ENCODE assay signal across 8 cellular contexts in the genomic region with DNA sequence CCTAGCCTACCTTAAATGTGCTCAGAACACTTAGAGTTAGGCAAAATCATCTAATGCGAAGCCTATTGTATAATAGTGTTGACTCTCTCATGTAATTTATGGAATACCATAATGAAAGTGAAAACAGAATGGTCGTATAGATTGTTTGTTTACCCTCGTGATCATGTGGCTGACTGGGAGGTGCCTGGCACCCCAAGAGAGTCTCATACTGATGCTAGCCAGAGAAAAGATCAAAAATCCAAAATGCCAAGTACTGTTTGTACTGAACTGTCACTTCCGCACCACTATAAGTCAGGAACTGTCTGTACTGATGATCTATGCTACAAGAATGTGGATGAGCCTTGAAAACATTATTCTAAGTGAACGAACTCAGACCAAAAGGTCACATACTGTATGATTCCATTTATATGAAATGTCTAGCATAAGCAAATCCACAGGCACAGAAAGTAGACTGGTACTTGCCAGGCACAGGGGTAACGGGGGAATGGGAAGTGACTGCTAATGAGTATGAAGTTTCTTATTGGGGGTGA. TPM values are rescaled to one million over a fixed set of nuclear protein-coding genes. Genes with fewer than 3 reads are reported as not detected.
DNase-seq lines count a peak whose midpoint lies in the region; ATAC-seq and TF ChIP-seq lines count a peak whose summit lies in the region.

No MANE protein-coding gene starts in this region.

- peaks cover 8% of the 10 kb centered on the region for H3K27me3 Mint-ChIP-seq in GM23338 (ENCODE audit: insufficient read depth, low read depth, poor library complexity)

- H3K27ac Mint-ChIP-seq in GM23338, result peak overlapping the region; percentile 4; the same call in 1 of the 2 replicates

- no peak overlapping the region for H3K4me3 ChIP-seq in GM23338
- peak overlapping the region in 1 of 2 experiments; percentile 24; a peak in 1 of 4 replicates for H3K4me3 ChIP-seq in SK-N-SH (ENCODE audit: low read depth in 2 of 2, low read length in 1 of 2)
- peak overlapping the region; percentile 3 to 20 (median 15) for H3K4me3 ChIP-seq in esophagus muscularis mucosa
- H3K4me3 ChIP-seq in neutrophil (ENCODE audit: low read depth in 1 of 2, low read length in 1 of 2), result peak overlapping the region in 1 of 2 experiments; percentile 7

- ATAC-seq in GM23338 (no peak), HG03439 (IDR thresholded peaks at IDR 0.05; ENCODE audit: unreplicated experiment) (no peak), HG02884 (IDR thresholded peaks at IDR 0.05; ENCODE audit: unreplicated experiment) (no peak)

- peak overlapping the region; percentile 40; the same call in 1 of the 2 replicates for H3K9ac ChIP-seq in SK-N-SH

- H3K27ac ChIP-seq in GM23338 (ENCODE audit: low read depth) (no peak overlapping the region), SK-N-SH (ENCODE audit: low read depth in 2 of 2, low read length in 1 of 2) (peak overlapping the region; percentile 50 to 91; a peak in 3 of 4 replicates), esophagus muscularis mucosa (replicated peaks in 1 of 4) (peak overlapping the region; percentile 92 to 99 (median 95)), neutrophil (peak overlapping the region; percentile 79)

- no peaks in the 10 kb centered on the region for H3K27me3 ChIP-seq in GM23338 (ENCODE audit: insufficient read depth)
- no peaks in the 10 kb centered on the region for H3K27me3 ChIP-seq in SK-N-SH (ENCODE audit: insufficient read depth)
- H3K27me3 ChIP-seq in esophagus muscularis mucosa, result no peaks in the 10 kb centered on the region
- H3K27me3 ChIP-seq in neutrophil, result no peaks in the 10 kb centered on the region

- no peaks in the 10 kb centered on the region for H3K9me3 Mint-ChIP-seq in GM23338

- H3K36me3 Mint-ChIP-seq in GM23338 (ENCODE audit: low read depth), result peaks cover 63% of the 10 kb centered on the region

- H3K4me1 Mint-ChIP-seq in GM23338, result peaks cover 73% of the 10 kb centered on the region

- H4K20me1 ChIP-seq in GM23338 (replicated peaks; ENCODE audit: insufficient read depth) (peaks cover 57% of the 10 kb centered on the region), SK-N-SH (ENCODE audit: insufficient read depth) (no peaks in the 10 kb centered on the region; the same call in 1 of the 2 replicates)

- no peaks in the 10 kb centered on the region for H3K9me3 ChIP-seq in SK-N-SH
- no peaks in the 10 kb centered on the region for H3K9me3 ChIP-seq in esophagus muscularis mucosa
- H3K9me3 ChIP-seq in neutrophil, result no peaks in the 10 kb centered on the region

- H3F3A ChIP-seq in GM23338 (replicated peaks; ENCODE audit: low read depth) (peaks cover 38% of the 10 kb centered on the region), SK-N-SH (replicated peaks; ENCODE audit: insufficient read depth) (peaks cover 45% of the 10 kb centered on the region)

- peaks cover 11% of the 10 kb centered on the region for H3K36me3 ChIP-seq in GM23338 (ENCODE audit: insufficient read depth)
- peaks cover 0 to 22% of the 10 kb centered on the region in 2 experiments for H3K36me3 ChIP-seq in SK-N-SH (replicated peaks in 1 of 2; ENCODE audit: control insufficient read depth in 1 of 2, insufficient read depth in 2 of 2, low read length in 1 of 2)
- peaks cover 0 to 15% (median 0%) of the 10 kb centered on the region in 4 donors for H3K36me3 ChIP-seq in esophagus muscularis mucosa
- H3K36me3 ChIP-seq in neutrophil, result peaks cover 14% of the 10 kb centered on the region

- TF ChIP-seq CTCF in GM23338 (conservative IDR thresholded peaks at IDR 0.05; ENCODE audit: low read depth in 2 of 2) (no peak), SK-N-SH (IDR thresholded peaks at IDR 0.05) (no peak), esophagus muscularis mucosa (IDR thresholded peaks at IDR 0.05) (no peak), neutrophil (IDR thresholded peaks at IDR 0.05) (no peak)

- POLR2A ChIA-PET in SK-N-SH (lab: Yijun Ruan, JAX), result interaction anchor here (0.7 kb wide), 1 partner anchor 22 kb away, joined by 3 read pairs; a partner anchor contains a TSS

- CTCF ChIA-PET in SK-N-SH (lab: Yijun Ruan, JAX), result interaction anchor here (0.9 to 1.1 kb wide), 3 partner anchors 50 to 128 kb away, joined by 3 to 4 read pairs (median 3); no protein-coding TSS in a partner anchor

- H3K4me3 Mint-ChIP-seq in GM23338, result no peak overlapping the region

- no peak for TF ChIP-seq POLR2A in esophagus muscularis mucosa (IDR thresholded peaks at IDR 0.05; ENCODE audit: low read depth)

- H3K4me1 ChIP-seq in GM23338 (ENCODE audit: insufficient read depth) (peaks cover 73% of the 10 kb centered on the region), SK-N-SH (ENCODE audit: control insufficient read depth in 1 of 2, insufficient read depth in 2 of 2, low read depth in 1 of 2, low read length in 1 of 2) (peaks cover 23 to 30% of the 10 kb centered on the region in 2 experiments; a peak in 3 of 4 replicates), esophagus muscularis mucosa (peaks cover 93 to 100% (median 99%) of the 10 kb centered on the region in 4 donors), neutrophil (ENCODE audit: control insufficient read depth in 1 of 2, insufficient read depth in 1 of 2, low read depth in 1 of 2, low read length in 1 of 2) (peaks cover 4% of the 10 kb centered on the region in 2 experiments)

- no peak for TF ChIP-seq RAD21 in SK-N-SH (IDR thresholded peaks at IDR 0.05; ENCODE audit: low read length)

- 13% methylated on average over 6 of the region's 6 CpGs for WGBS in SK-N-SH (ENCODE audit: low lambda C conversion rate)
- 21% methylated on average over 6 of the region's 6 CpGs for WGBS in esophagus muscularis mucosa

- H3K79me2 ChIP-seq in GM23338 (replicated peaks; ENCODE audit: insufficient read depth) (peaks cover 100% of the 10 kb centered on the region), SK-N-SH (ENCODE audit: insufficient read depth) (peaks cover 91% of the 10 kb centered on the region)

- H2AFZ ChIP-seq in GM23338 (no peak overlapping the region), SK-N-SH (ENCODE audit: low read depth) (no peak overlapping the region)

- no peak for DNase-seq in GM23338 (ENCODE audit: low spot score)
- DNase-seq in SK-N-SH, result no peak
- no peak for DNase-seq in esophagus muscularis mucosa (ENCODE audit: extremely low spot score)
- DNase-seq in activated CD4-positive, alpha-beta T cell treated with anti-CD3 and anti-CD28 coated beads for 48 hours, result no peak
- DNase-seq in activated naive CD4-positive, alpha-beta T cell (lab: John Stamatoyannopoulos, UW), result no peak

- H3K4me2 ChIP-seq in GM23338, result no peak overlapping the region
- H3K4me2 ChIP-seq in SK-N-SH, result peak overlapping the region; percentile 41; the same call in 1 of the 2 replicates

- TF ChIP-seq EP300 in SK-N-SH (IDR thresholded peaks at IDR 0.05; ENCODE audit: borderline replicate concordance in 1 of 2, low read depth in 1 of 2, low read length in 1 of 2), result peak; percentile 49 to 92
- TF ChIP-seq EP300 in esophagus muscularis mucosa (IDR thresholded peaks at IDR 0.05), result peak; percentile 100

- intact Hi-C loops in esophagus muscularis mucosa (cut with DNase I), result loop anchor here (2.0 kb wide), 1 partner anchor 23 kb away; a partner anchor contains a TSS

- H3K9me2 ChIP-seq in GM23338 (ENCODE audit: insufficient read depth) (no peaks in the 10 kb centered on the region), SK-N-SH (no peaks in the 10 kb centered on the region)

TF ChIP-seq in SK-N-SH, 30 proteins besides CTCF, POLR2A, EP300 and RAD21 (continues in another document):
- TF ChIP-seq NRF1 (IDR thresholded peaks at IDR 0.05; ENCODE audit: low read depth, low read length) (no peak), POLR2AphosphoS5 (IDR thresholded peaks at IDR 0.05; ENCODE audit: low read depth, low read length) (peak; percentile 82; the same call in 1 of the 2 replicates), GATA2 (CRISPR knock-in tag; IDR thresholded peaks at IDR 0.05) (no peak), FOXM1 (IDR thresholded peaks at IDR 0.05; ENCODE audit: low read depth) (no peak), MEF2A (IDR thresholded peaks at IDR 0.05; ENCODE audit: borderline replicate concordance, low read depth) (no peak), RFX5 (IDR thresholded peaks at IDR 0.05; ENCODE audit: low read length) (no peak), EZH2phosphoT487 (IDR thresholded peaks at IDR 0.05; ENCODE audit: borderline replicate concordance, low read depth) (no peak), ELF1 (IDR thresholded peaks at IDR 0.05) (peak; percentile 80), FOXJ3 (CRISPR knock-in tag; IDR thresholded peaks at IDR 0.05) (no peak), SMC3 (IDR thresholded peaks at IDR 0.05; ENCODE audit: low read depth, low read length) (no peak), GABPA (IDR thresholded peaks at IDR 0.05; ENCODE audit: low read depth) (no peak), TCF12 (IDR thresholded peaks at IDR 0.05) (peak; percentile 93), NFIC (IDR thresholded peaks at IDR 0.05; ENCODE audit: borderline replicate concordance) (peak; percentile 70), MXI1 (IDR thresholded peaks at IDR 0.05; ENCODE audit: low read depth, low read length) (no peak), FOSL2 (IDR thresholded peaks at IDR 0.05; ENCODE audit: borderline replicate concordance, low read depth) (peak; percentile 88), JUND (IDR thresholded peaks at IDR 0.05) (peak; percentile 97)
- TF ChIP-seq, protein P1, sequence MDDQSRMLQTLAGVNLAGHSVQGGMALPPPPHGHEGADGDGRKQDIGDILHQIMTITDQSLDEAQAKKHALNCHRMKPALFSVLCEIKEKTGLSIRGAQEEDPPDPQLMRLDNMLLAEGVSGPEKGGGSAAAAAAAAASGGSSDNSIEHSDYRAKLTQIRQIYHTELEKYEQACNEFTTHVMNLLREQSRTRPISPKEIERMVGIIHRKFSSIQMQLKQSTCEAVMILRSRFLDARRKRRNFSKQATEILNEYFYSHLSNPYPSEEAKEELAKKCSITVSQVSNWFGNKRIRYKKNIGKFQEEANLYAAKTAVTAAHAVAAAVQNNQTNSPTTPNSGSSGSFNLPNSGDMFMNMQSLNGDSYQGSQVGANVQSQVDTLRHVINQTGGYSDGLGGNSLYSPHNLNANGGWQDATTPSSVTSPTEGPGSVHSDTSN (IDR thresholded peaks at IDR 0.05), result peak; percentile 96
- TF ChIP-seq, protein P2, sequence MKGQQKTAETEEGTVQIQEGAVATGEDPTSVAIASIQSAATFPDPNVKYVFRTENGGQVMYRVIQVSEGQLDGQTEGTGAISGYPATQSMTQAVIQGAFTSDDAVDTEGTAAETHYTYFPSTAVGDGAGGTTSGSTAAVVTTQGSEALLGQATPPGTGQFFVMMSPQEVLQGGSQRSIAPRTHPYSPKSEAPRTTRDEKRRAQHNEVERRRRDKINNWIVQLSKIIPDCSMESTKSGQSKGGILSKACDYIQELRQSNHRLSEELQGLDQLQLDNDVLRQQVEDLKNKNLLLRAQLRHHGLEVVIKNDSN (IDR thresholded peaks at IDR 0.05; ENCODE audit: borderline replicate concordance, low read depth), result peak; percentile 69; the same call in 1 of the 2 replicates

RNA-seq across cellular contexts. Expression of a gene that starts 22.4 kb away (rescaled TPM):
- 64.2 and 70.9 TPM in 2 replicates for total RNA-seq in GM23338 (2014; rRNA removed; shearing (Covaris generic))
- polyA plus RNA-seq in GM23338 (2016; fragmentation: Nextera tagmentation; extraction: Ambion mirVana), result 122 and 128 TPM in 2 replicates
- 20.6 and 25.3 TPM in 2 replicates for polyA plus RNA-seq in SK-N-SH (2012; rRNA removed)
- 19.5 and 20.5 TPM in 2 replicates for polyA plus RNA-seq in SK-N-SH (2012; cell fraction: cytosol; rRNA removed)
- polyA plus RNA-seq in SK-N-SH (2012; cell fraction: nucleus; rRNA removed), result 54.6 and 62.7 TPM in 2 replicates
- 10 to 100 TPM; 44.6 to 78.6 (median 65.8) TPM for total RNA-seq in esophagus muscularis mucosa
